In genomic region chrX:153831435-153832150, GRCh38 we compare ENCODE assay signal across 1 cellular context.
TF ChIP-seq lines count a peak whose summit lies in the region.

No MANE protein-coding gene starts in this region.

TF ChIP-seq in H1, 55 proteins besides CTCF, POLR2A, EP300 and RAD21:
- TF ChIP-seq SP1 (IDR thresholded peaks at IDR 0.05; ENCODE audit: low read depth, low read length): no peak
- no peak for TF ChIP-seq SIX5 (IDR thresholded peaks at IDR 0.05; ENCODE audit: low read depth, low read length)
- TF ChIP-seq TCF12 (IDR thresholded peaks at IDR 0.05; ENCODE audit: low read depth, low read length): no peak
- no peak for TF ChIP-seq SP2 (IDR thresholded peaks at IDR 0.05; ENCODE audit: low read length)
- TF ChIP-seq ATF2 (IDR thresholded peaks at IDR 0.05; ENCODE audit: low read length): no peak
- TF ChIP-seq CREB1 (IDR thresholded peaks at IDR 0.05): no peak
- no peak for TF ChIP-seq CHD2 (IDR thresholded peaks at IDR 0.05; ENCODE audit: low read length)
- TF ChIP-seq USF2 (IDR thresholded peaks at IDR 0.05; ENCODE audit: low read length): no peak
- TF ChIP-seq POLR2AphosphoS5 (IDR thresholded peaks at IDR 0.05; ENCODE audit: low read depth, low read length): no peak
- TF ChIP-seq CTBP2 (IDR thresholded peaks at IDR 0.05; ENCODE audit: borderline replicate concordance, insufficient read depth, insufficient read length, low read length): no peak
- no peak for TF ChIP-seq BACH1 (IDR thresholded peaks at IDR 0.05; ENCODE audit: low read length)
- no peak for TF ChIP-seq NANOG (IDR thresholded peaks at IDR 0.05; ENCODE audit: insufficient read depth, low read depth, low read length, poor library complexity, severe bottlenecking)
- TF ChIP-seq HDAC6 (IDR thresholded peaks at IDR 0.05; ENCODE audit: low read depth, low read length): no peak
- no peak for TF ChIP-seq RBBP5 (IDR thresholded peaks at IDR 0.05; ENCODE audit: borderline replicate concordance, low read depth, low read length)
TF ChIP-seq in H1: peak in this region for 0.
